ENCODE assay signal across 1 cellular context in the genomic region with DNA sequence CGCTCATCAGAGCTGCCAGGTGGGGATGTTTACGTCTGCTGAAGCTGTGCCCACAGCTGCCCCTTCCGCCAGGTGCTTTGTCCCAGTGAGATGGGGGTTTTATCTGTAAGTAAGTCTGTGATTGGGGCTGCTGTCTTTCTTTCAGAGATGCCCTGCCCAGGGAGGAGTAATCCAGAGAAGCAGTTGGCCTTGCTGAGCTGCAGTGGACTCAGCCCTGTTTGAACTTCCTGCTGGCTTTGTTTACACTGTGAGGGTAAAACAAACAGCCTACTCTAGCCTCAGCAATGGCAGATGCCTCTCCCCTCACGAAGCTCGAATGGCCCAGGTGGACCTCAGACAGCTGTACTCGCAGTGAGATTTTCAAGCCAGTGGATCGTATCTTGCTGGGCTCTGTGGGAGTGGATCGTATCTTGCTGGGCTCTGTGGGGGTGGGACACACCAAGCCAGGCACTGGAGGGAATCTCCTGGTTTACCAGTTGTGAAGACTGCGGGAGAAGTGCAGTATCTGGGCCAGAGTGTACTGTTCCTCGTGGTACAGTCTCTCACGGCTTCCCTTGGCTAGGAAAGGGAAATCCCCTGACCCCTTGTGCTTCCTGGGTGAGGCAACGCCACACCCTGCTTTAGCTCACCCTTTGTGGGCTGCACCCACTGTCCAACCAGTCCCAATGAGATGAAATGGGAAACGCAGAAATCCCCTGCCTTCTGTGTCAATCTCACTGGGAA.
TF ChIP-seq lines count a peak whose summit lies in the region.

No MANE protein-coding gene starts in this region.

TF ChIP-seq in WTC11, 78 proteins besides CTCF, POLR2A, EP300 and RAD21 (continued from another document):
- TF ChIP-seq, protein P1, sequence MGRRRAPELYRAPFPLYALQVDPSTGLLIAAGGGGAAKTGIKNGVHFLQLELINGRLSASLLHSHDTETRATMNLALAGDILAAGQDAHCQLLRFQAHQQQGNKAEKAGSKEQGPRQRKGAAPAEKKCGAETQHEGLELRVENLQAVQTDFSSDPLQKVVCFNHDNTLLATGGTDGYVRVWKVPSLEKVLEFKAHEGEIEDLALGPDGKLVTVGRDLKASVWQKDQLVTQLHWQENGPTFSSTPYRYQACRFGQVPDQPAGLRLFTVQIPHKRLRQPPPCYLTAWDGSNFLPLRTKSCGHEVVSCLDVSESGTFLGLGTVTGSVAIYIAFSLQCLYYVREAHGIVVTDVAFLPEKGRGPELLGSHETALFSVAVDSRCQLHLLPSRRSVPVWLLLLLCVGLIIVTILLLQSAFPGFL (CRISPR knock-in tag; IDR thresholded peaks at IDR 0.05; ENCODE audit: borderline replicate concordance) = no peak
- TF ChIP-seq, protein P2, sequence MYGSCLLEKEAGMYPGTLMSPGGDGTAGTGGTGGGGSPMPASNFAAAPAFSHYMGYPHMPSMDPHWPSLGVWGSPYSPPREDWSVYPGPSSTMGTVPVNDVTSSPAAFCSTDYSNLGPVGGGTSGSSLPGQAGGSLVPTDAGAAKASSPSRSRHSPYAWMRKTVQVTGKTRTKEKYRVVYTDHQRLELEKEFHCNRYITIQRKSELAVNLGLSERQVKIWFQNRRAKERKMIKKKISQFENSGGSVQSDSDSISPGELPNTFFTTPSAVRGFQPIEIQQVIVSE (CRISPR knock-in tag; IDR thresholded peaks at IDR 0.05; ENCODE audit: borderline replicate concordance) = no peak
- TF ChIP-seq ZNF121 (CRISPR knock-in tag; IDR thresholded peaks at IDR 0.05) (no peak), OVOL2 (CRISPR knock-in tag; IDR thresholded peaks at IDR 0.05; ENCODE audit: borderline replicate concordance) (no peak)
- TF ChIP-seq, protein P3, sequence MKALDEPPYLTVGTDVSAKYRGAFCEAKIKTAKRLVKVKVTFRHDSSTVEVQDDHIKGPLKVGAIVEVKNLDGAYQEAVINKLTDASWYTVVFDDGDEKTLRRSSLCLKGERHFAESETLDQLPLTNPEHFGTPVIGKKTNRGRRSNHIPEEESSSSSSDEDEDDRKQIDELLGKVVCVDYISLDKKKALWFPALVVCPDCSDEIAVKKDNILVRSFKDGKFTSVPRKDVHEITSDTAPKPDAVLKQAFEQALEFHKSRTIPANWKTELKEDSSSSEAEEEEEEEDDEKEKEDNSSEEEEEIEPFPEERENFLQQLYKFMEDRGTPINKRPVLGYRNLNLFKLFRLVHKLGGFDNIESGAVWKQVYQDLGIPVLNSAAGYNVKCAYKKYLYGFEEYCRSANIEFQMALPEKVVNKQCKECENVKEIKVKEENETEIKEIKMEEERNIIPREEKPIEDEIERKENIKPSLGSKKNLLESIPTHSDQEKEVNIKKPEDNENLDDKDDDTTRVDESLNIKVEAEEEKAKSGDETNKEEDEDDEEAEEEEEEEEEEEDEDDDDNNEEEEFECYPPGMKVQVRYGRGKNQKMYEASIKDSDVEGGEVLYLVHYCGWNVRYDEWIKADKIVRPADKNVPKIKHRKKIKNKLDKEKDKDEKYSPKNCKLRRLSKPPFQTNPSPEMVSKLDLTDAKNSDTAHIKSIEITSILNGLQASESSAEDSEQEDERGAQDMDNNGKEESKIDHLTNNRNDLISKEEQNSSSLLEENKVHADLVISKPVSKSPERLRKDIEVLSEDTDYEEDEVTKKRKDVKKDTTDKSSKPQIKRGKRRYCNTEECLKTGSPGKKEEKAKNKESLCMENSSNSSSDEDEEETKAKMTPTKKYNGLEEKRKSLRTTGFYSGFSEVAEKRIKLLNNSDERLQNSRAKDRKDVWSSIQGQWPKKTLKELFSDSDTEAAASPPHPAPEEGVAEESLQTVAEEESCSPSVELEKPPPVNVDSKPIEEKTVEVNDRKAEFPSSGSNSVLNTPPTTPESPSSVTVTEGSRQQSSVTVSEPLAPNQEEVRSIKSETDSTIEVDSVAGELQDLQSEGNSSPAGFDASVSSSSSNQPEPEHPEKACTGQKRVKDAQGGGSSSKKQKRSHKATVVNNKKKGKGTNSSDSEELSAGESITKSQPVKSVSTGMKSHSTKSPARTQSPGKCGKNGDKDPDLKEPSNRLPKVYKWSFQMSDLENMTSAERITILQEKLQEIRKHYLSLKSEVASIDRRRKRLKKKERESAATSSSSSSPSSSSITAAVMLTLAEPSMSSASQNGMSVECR (CRISPR knock-in tag; IDR thresholded peaks at IDR 0.05; ENCODE audit: borderline replicate concordance) = no peak
- TF ChIP-seq, protein P4, sequence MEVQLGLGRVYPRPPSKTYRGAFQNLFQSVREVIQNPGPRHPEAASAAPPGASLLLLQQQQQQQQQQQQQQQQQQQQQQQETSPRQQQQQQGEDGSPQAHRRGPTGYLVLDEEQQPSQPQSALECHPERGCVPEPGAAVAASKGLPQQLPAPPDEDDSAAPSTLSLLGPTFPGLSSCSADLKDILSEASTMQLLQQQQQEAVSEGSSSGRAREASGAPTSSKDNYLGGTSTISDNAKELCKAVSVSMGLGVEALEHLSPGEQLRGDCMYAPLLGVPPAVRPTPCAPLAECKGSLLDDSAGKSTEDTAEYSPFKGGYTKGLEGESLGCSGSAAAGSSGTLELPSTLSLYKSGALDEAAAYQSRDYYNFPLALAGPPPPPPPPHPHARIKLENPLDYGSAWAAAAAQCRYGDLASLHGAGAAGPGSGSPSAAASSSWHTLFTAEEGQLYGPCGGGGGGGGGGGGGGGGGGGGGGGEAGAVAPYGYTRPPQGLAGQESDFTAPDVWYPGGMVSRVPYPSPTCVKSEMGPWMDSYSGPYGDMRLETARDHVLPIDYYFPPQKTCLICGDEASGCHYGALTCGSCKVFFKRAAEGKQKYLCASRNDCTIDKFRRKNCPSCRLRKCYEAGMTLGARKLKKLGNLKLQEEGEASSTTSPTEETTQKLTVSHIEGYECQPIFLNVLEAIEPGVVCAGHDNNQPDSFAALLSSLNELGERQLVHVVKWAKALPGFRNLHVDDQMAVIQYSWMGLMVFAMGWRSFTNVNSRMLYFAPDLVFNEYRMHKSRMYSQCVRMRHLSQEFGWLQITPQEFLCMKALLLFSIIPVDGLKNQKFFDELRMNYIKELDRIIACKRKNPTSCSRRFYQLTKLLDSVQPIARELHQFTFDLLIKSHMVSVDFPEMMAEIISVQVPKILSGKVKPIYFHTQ (CRISPR knock-in tag; IDR thresholded peaks at IDR 0.05) = no peak
- TF ChIP-seq, protein P5, sequence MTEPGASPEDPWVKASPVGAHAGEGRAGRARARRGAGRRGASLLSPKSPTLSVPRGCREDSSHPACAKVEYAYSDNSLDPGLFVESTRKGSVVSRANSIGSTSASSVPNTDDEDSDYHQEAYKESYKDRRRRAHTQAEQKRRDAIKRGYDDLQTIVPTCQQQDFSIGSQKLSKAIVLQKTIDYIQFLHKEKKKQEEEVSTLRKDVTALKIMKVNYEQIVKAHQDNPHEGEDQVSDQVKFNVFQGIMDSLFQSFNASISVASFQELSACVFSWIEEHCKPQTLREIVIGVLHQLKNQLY (CRISPR knock-in tag; IDR thresholded peaks at IDR 0.05) = no peak
